1 cellular context compared by ENCODE assay signal in genomic region chr2:163401481-163401880, GRCh38.
TF ChIP-seq lines count a peak whose summit lies in the region.

No MANE protein-coding gene starts in this region.

TF ChIP-seq in SK-N-SH treated with all-trans-retinoic acid at 6 μM for 48 hours, 23 proteins besides CTCF, POLR2A, EP300 and RAD21 (continued from another document):
- TF ChIP-seq CSRNP3 (CRISPR knock-in tag; IDR thresholded peaks at IDR 0.05) (no peak), OSR1 (CRISPR knock-in tag; IDR thresholded peaks at IDR 0.05) (no peak), ZNF565 (CRISPR knock-in tag; conservative IDR thresholded peaks at IDR 0.05; ENCODE audit: low read depth) (no peak), ZFP3 (CRISPR knock-in tag; IDR thresholded peaks at IDR 0.05) (no peak), CREB5 (CRISPR knock-in tag; IDR thresholded peaks at IDR 0.05; ENCODE audit: low read depth) (no peak), TOX (CRISPR knock-in tag; IDR thresholded peaks at IDR 0.05; ENCODE audit: borderline replicate concordance) (no peak), PPARA (CRISPR knock-in tag; IDR thresholded peaks at IDR 0.05; ENCODE audit: borderline replicate concordance) (no peak), SNAI2 (CRISPR knock-in tag; IDR thresholded peaks at IDR 0.05) (no peak)
- TF ChIP-seq, protein P1, sequence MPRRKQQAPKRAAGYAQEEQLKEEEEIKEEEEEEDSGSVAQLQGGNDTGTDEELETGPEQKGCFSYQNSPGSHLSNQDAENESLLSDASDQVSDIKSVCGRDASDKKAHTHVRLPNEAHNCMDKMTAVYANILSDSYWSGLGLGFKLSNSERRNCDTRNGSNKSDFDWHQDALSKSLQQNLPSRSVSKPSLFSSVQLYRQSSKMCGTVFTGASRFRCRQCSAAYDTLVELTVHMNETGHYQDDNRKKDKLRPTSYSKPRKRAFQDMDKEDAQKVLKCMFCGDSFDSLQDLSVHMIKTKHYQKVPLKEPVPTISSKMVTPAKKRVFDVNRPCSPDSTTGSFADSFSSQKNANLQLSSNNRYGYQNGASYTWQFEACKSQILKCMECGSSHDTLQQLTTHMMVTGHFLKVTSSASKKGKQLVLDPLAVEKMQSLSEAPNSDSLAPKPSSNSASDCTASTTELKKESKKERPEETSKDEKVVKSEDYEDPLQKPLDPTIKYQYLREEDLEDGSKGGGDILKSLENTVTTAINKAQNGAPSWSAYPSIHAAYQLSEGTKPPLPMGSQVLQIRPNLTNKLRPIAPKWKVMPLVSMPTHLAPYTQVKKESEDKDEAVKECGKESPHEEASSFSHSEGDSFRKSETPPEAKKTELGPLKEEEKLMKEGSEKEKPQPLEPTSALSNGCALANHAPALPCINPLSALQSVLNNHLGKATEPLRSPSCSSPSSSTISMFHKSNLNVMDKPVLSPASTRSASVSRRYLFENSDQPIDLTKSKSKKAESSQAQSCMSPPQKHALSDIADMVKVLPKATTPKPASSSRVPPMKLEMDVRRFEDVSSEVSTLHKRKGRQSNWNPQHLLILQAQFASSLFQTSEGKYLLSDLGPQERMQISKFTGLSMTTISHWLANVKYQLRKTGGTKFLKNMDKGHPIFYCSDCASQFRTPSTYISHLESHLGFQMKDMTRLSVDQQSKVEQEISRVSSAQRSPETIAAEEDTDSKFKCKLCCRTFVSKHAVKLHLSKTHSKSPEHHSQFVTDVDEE (CRISPR knock-in tag; IDR thresholded peaks at IDR 0.05) = no peak
